Comparison of ENCODE assay signal across 21 cellular contexts in the genomic region with DNA sequence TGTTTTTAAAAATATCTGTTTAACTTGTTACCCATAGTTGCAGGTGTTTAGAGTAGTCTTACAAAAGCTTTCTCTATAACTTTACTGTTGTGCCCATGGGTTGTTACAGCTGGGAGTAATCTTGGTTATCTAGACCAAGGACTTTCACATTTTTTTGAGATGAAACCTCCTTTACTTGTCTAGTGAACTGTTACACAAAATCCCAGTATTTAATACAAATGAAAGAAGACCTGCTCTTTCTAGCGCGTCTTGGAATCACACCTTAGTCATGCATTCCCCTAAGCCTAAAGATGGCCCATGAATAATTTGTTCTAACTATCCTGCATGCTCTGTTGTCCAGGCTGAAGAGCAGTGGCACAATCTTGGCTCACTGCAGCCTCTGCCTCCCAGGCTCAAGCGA.
"Had no signal": no experiment of that assay in that cellular context is flagged by ENCODE, and none has a peak within 500 bp of the region (broad histone marks: within the 10 kb centered on the region; RNA-seq: fewer than 3 reads in every experiment).

No MANE protein-coding gene starts in this region.

- H3K4me1 Mint-ChIP-seq: memory B cell had no signal

- ATAC-seq: foreskin keratinocyte; left cardiac atrium; lower lobe of right lung; natural killer cell treated with Interleukin-12 subunit alpha and Interleukin-12 subunit beta and Interleukin-15 and Interleukin-18, amount 100 ng/mL, for 72 hours; right lobe of liver; stimulated activated effector memory CD8-positive, alpha-beta T cell treated with anti-CD3 and anti-CD28 coated beads, Interleukin-12 subunit alpha, Interleukin-12 subunit beta, amount 100 ng/mL, for 72 hours; stimulated activated naive CD8-positive, alpha-beta T cell treated with anti-CD3 and anti-CD28 coated beads, Interleukin-15, Interleukin-2, amounts not matched to agents 100 U/mL and 50 U/mL, for 24 hours had no signal

- DNase-seq: colonic mucosa; dermis blood vessel endothelial cell; erythroblast; foreskin keratinocyte; left cardiac atrium; left ventricle myocardium inferior; lower lobe of right lung; midbrain; retina; right lobe of liver; stimulated activated CD4-positive, alpha-beta T cell treated with anti-CD3 and anti-CD28 coated beads, Interleukin-4, amount 100 ng/mL, for 1 hour; stimulated activated CD8-positive, alpha-beta memory T cell treated with anti-CD3 and anti-CD28 coated beads, Interleukin-4, amount 100 ng/mL, for 48 hours; stimulated activated naive CD8-positive, alpha-beta T cell treated with anti-CD3 and anti-CD28 coated beads, Interleukin-15, Interleukin-2, amounts not matched to agents 100 U/mL and 50 U/mL, for 24 hours; thyroid gland; upper lobe of left lung; uterus had no signal

- H3K4me3 ChIP-seq: colonic mucosa, left ventricle myocardium inferior, lower lobe of right lung, prostate gland, right lobe of liver, suprapubic skin, thyroid gland, upper lobe of left lung, uterus had no signal

- H3K27ac Mint-ChIP-seq: memory B cell; natural killer cell treated with Interleukin-12 subunit alpha and Interleukin-12 subunit beta and Interleukin-15 and Interleukin-18, amount 100 ng/mL, for 72 hours; stimulated activated effector memory CD8-positive, alpha-beta T cell treated with anti-CD3 and anti-CD28 coated beads, Interleukin-12 subunit alpha, Interleukin-12 subunit beta, amount 100 ng/mL, for 72 hours had no signal

- H3K9me3 Mint-ChIP-seq: natural killer cell treated with Interleukin-12 subunit alpha and Interleukin-12 subunit beta and Interleukin-15 and Interleukin-18, amount 100 ng/mL, for 72 hours had no signal

- H3K4me3 Mint-ChIP-seq: memory B cell; natural killer cell treated with Interleukin-12 subunit alpha and Interleukin-12 subunit beta and Interleukin-15 and Interleukin-18, amount 100 ng/mL, for 72 hours; stimulated activated effector memory CD8-positive, alpha-beta T cell treated with anti-CD3 and anti-CD28 coated beads, Interleukin-12 subunit alpha, Interleukin-12 subunit beta, amount 100 ng/mL, for 72 hours had no signal

- H3K27me3 Mint-ChIP-seq: memory B cell; natural killer cell treated with Interleukin-12 subunit alpha and Interleukin-12 subunit beta and Interleukin-15 and Interleukin-18, amount 100 ng/mL, for 72 hours had no signal
